16 cellular contexts compared by ENCODE assay signal in genomic region chr12:98572010-98572409, GRCh38. TPM values are rescaled to one million over a fixed set of nuclear protein-coding genes. Genes with fewer than 3 reads are reported as not detected.
DNase-seq lines count a peak whose midpoint lies in the region; ATAC-seq and TF ChIP-seq lines count a peak whose summit lies in the region.
"Had no signal": no experiment of that assay in that cellular context is flagged by ENCODE, and none has a peak within 500 bp of the region (broad histone marks: within the 10 kb centered on the region; RNA-seq: fewer than 3 reads in every experiment).

No MANE protein-coding gene starts in this region.

- ATAC-seq in foreskin keratinocyte, result peak; percentile 49
- ATAC-seq: activated naive CD4-positive, alpha-beta T cell treated with anti-CD3 and anti-CD28 coated beads, Interleukin-2, amount 50 U/mL, for 72 hours had no signal

- no peak overlapping the region for H3K4me3 ChIP-seq in AG09309 (ENCODE audit: control insufficient read depth, low read depth, low read length)
- H3K4me3 ChIP-seq in H7 (ENCODE audit: insufficient read depth, low read depth, low read length), result no peak overlapping the region
- H3K4me3 ChIP-seq: ovary, SJSA1 had no signal

- no peaks in the 10 kb centered on the region for H3K36me3 ChIP-seq in H7 (replicated peaks; ENCODE audit: control insufficient read depth, insufficient read depth, low read length)
- H3K36me3 ChIP-seq: ovary, SJSA1 had no signal

- TF ChIP-seq CTCF in AG09309 (IDR thresholded peaks at IDR 0.05; ENCODE audit: control insufficient read depth, insufficient read depth, low read depth, low read length, missing control alignments) (peak; percentile 15), foreskin keratinocyte (conservative IDR thresholded peaks at IDR 0.05) (peak; percentile 38)

- DNase-seq in AG09309 (ENCODE audit: low read depth) (no peak), H7 (peak; percentile 41), RPMI8226 (peak; percentile 21), foreskin keratinocyte (no peak), GF-D8 (lab: John Stamatoyannopoulos, UW) (no peak), NCI-H226 (no peak), NCI-H187 (lab: John Stamatoyannopoulos, UW) (no peak), glomerular visceral epithelial cell (ENCODE audit: extremely low spot score) (no peak)
- DNase-seq: activated CD4-positive, alpha-beta T cell treated with anti-CD3 and anti-CD28 coated beads, Interleukin-2, amount 50 U/mL, for 48 hours; CD8-positive, alpha-beta memory T cell; effector memory CD4-positive, alpha-beta T cell; kidney; NCI-H1092; ovary had no signal

- H3K27me3 ChIP-seq in H7 (ENCODE audit: control insufficient read depth, insufficient read depth, low read length), result no peaks in the 10 kb centered on the region
- no peaks in the 10 kb centered on the region for H3K27me3 ChIP-seq in foreskin keratinocyte
- H3K27me3 ChIP-seq: ovary, SJSA1 had no signal

- no peaks in the 10 kb centered on the region for H3K4me1 ChIP-seq in foreskin keratinocyte
- H3K4me1 ChIP-seq: SJSA1 had no signal

- no peak overlapping the region for H3K27ac ChIP-seq in foreskin keratinocyte
- H3K27ac ChIP-seq: ovary, SJSA1 had no signal

RNA-seq across cellular contexts. Expression of gene SLC25A3, which starts 21.5 kb away (rescaled TPM):
- total RNA-seq in H7 (2014; rRNA removed; shearing (Covaris generic)), result 953 and 961 TPM in 2 replicates
- 624 and 626 TPM in 2 replicates for total RNA-seq in foreskin keratinocyte
- 596 and 642 TPM in 2 replicates for polyA plus RNA-seq in foreskin keratinocyte

RNA-seq across cellular contexts. Expression of gene TMPO, which starts 56.6 kb away (rescaled TPM):
- total RNA-seq in H7 (2014; rRNA removed; shearing (Covaris generic)), result 223 and 268 TPM in 2 replicates
- total RNA-seq in foreskin keratinocyte, result 122 and 145 TPM in 2 replicates
- 34.2 and 47.8 TPM in 2 replicates for polyA plus RNA-seq in foreskin keratinocyte

Comparison
In these comparisons a context has a peak if more than half of its experiments do, and no peak if none do; other contexts are left out.
1. DNase-seq: peak in H7 (single experiment) and RPMI8226 (single experiment); none in AG09309 (single experiment), foreskin keratinocyte (0 of 2), GF-D8 (single experiment), NCI-H226 (single experiment), NCI-H187 (0 of 2) and glomerular visceral epithelial cell (single experiment).